17 cellular contexts compared by ENCODE assay signal in the genomic region with DNA sequence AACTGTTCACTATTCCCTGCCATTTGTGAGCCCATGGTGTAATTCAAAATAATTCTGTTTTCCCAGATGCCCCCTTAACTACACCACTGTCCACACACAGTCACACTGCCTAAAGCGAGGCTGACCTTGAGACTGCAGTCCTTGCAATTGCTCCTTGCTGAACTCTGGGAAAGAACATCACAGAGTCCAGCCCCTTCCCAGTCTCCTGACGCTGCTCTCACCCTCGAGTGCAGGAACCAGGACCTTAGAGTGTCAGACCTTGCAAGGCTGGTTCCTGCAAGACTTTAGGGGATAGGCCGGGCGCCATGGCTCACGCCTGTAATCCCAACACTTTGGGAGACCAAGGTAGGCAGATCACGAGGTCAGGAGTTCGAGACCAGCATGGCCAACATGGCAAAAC.
"Had no signal": no experiment of that assay in that cellular context is flagged by ENCODE, and none has a peak within 500 bp of the region (broad histone marks: within the 10 kb centered on the region; RNA-seq: fewer than 3 reads in every experiment).

No MANE protein-coding gene starts in this region.

- H3K27me3 ChIP-seq: brain microvascular endothelial cell, dorsolateral prefrontal cortex, foreskin keratinocyte, neural progenitor cell, tibial artery had no signal

- H3K9ac ChIP-seq: neural progenitor cell, parathyroid adenoma had no signal

- H3K4me1 ChIP-seq: foreskin keratinocyte had no signal

- DNase-seq: activated CD4-positive, alpha-beta memory T cell treated with anti-CD3 and anti-CD28 coated beads, Interleukin-2, amount 10 ng/mL, durations not matched to agents 7 days and 5 days; activated CD8-positive, alpha-beta memory T cell treated with anti-CD3 and anti-CD28 coated beads, Interleukin-2, amount 50 U/mL, for 4 hours; activated gamma-delta T cell treated with Interleukin-2 at 50 U/mL for 16 hours; activated naive CD8-positive, alpha-beta T cell treated with anti-CD3 and anti-CD28 coated beads for 36 hours; activated T-cell treated with anti-CD3 and anti-CD28 coated beads, Interleukin-2, amount 50 U/mL, for 72 hours; brain microvascular endothelial cell; dorsolateral prefrontal cortex; foreskin keratinocyte; head of caudate nucleus; left colon; retina; stimulated activated CD4-positive, alpha-beta T cell treated with anti-CD3 and anti-CD28 coated beads, Interleukin-4, amount 100 ng/mL, for 4 hours; T1000; tibial artery had no signal

- H3K79me2 ChIP-seq: parathyroid adenoma had no signal

- H3K4me2 ChIP-seq: neural progenitor cell had no signal

- ATAC-seq: activated T-cell treated with anti-CD3 and anti-CD28 coated beads, Interleukin-2, amount 50 U/mL, for 72 hours; foreskin keratinocyte; left colon had no signal

- H3K4me3 ChIP-seq: dorsolateral prefrontal cortex, neural progenitor cell, tibial artery had no signal

- H3K9me3 ChIP-seq: tibial artery had no signal

- H3K36me3 ChIP-seq: neural progenitor cell had no signal

- H3K27ac ChIP-seq: brain microvascular endothelial cell, dorsolateral prefrontal cortex, foreskin keratinocyte, neural progenitor cell, parathyroid adenoma, VCaP had no signal
